ENCODE assay signal across 17 cellular contexts in genomic region chr1:59645893-59646292, GRCh38.
DNase-seq lines count a peak whose midpoint lies in the region; ATAC-seq and TF ChIP-seq lines count a peak whose summit lies in the region.
"Had no signal": no experiment of that assay in that cellular context is flagged by ENCODE, and none has a peak within 500 bp of the region (broad histone marks: within the 10 kb centered on the region; RNA-seq: fewer than 3 reads in every experiment).

No MANE protein-coding gene starts in this region.

- H3K27me3 ChIP-seq in lower lobe of right lung (ENCODE audit: low read depth) (no peaks in the 10 kb centered on the region), esophagus muscularis mucosa (no peaks in the 10 kb centered on the region)
- H3K27me3 ChIP-seq: spleen had no signal

- H3K4me3 ChIP-seq in lower lobe of right lung (no peak overlapping the region), esophagus muscularis mucosa (no peak overlapping the region)
- H3K4me3 ChIP-seq: mucosa of descending colon, spleen had no signal

- WGBS in esophagus muscularis mucosa: 86% methylated on average over 2 of the region's 2 CpGs

- TF ChIP-seq EP300 in esophagus muscularis mucosa (IDR thresholded peaks at IDR 0.05): no peak

- H3K9me3 ChIP-seq in lower lobe of right lung (no peaks in the 10 kb centered on the region), esophagus muscularis mucosa (no peaks in the 10 kb centered on the region)
- H3K9me3 ChIP-seq: mucosa of descending colon, spleen had no signal

- H3K4me1 ChIP-seq in lower lobe of right lung: no peaks in the 10 kb centered on the region
- no peaks in the 10 kb centered on the region for H3K4me1 ChIP-seq in esophagus muscularis mucosa
- H3K4me1 ChIP-seq: spleen had no signal

- DNase-seq in EL (peak; percentile 52), RPMI7951 (ENCODE audit: low read depth) (peak; percentile 94), fibroblast of peridontal ligament (ENCODE audit: extremely low read depth) (peak; percentile 92), sciatic nerve (ENCODE audit: low spot score) (no peak), lower lobe of right lung (no peak), esophagus muscularis mucosa (ENCODE audit: extremely low spot score) (no peak), anterior cingulate cortex (lab: John Stamatoyannopoulos, UW) (no peak), occipital lobe (lab: John Stamatoyannopoulos, UW) (no peak)
- DNase-seq: activated gamma-delta T cell treated with Interleukin-2 at 50 U/mL for 16 hours; CD8-positive, alpha-beta T cell; effector CD4-positive, alpha-beta T cell; Kasumi-1; mucosa of descending colon; NCI-H1436 treated with DMSO at 0.1 percent for 48 hours; spleen; SW 1271 had no signal

- no peak for TF ChIP-seq POLR2A in esophagus muscularis mucosa (IDR thresholded peaks at IDR 0.05; ENCODE audit: low read depth)

- no peak for TF ChIP-seq CTCF in lower lobe of right lung (IDR thresholded peaks at IDR 0.05)
- no peak for TF ChIP-seq CTCF in esophagus muscularis mucosa (IDR thresholded peaks at IDR 0.05)

- H3K27ac ChIP-seq in lower lobe of right lung: no peak overlapping the region
- H3K27ac ChIP-seq in esophagus muscularis mucosa (replicated peaks in 1 of 4): no peak overlapping the region
- H3K27ac ChIP-seq: spleen, VCaP had no signal

- H3K36me3 ChIP-seq in lower lobe of right lung (no peaks in the 10 kb centered on the region), esophagus muscularis mucosa (no peaks in the 10 kb centered on the region)
- H3K36me3 ChIP-seq: spleen had no signal

- intact Hi-C loops in sciatic nerve (cut with DNase I) (no loop called here), lower lobe of right lung (cut with DNase I) (no loop called here), esophagus muscularis mucosa (cut with DNase I) (no loop called here)

- peak; percentile 81 for ATAC-seq in sciatic nerve
- no peak for ATAC-seq in lower lobe of right lung
- ATAC-seq: CD8-positive, alpha-beta T cell; mucosa of descending colon had no signal

Comparison
In these comparisons a context has a peak if more than half of its experiments do, and no peak if none do; other contexts are left out.
1. DNase-seq: peak in EL (single experiment), RPMI7951 (single experiment) and fibroblast of peridontal ligament (single experiment); none in sciatic nerve (single experiment), lower lobe of right lung (single experiment), esophagus muscularis mucosa (single experiment), anterior cingulate cortex (0 of 58) and occipital lobe (single experiment).